In the genomic region with DNA sequence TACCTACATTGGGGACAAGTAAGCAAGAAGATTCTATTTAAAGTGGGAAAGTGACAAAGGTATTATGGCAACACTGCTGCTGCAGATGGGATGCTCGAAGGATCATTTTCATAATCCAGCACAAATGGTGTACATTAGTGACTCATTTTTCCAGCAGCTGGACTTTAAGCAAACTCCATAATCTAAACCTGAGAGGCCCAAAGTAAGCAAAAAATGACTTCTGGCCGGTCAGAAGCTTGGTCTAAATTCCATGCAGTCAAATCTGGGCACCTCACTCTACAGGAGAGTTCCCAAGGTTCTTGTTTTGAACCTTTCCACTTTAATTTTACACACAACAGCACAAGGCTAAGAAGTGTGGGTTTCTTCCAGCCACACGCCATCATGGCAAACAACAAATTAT, we compare ENCODE assay signal across 1 cellular context.
TF ChIP-seq lines count a peak whose summit lies in the region.

No MANE protein-coding gene starts in this region.

TF ChIP-seq in SK-N-SH treated with all-trans-retinoic acid at 6 μM for 48 hours, 23 proteins besides CTCF, POLR2A, EP300 and RAD21 (continued from another document):
- TF ChIP-seq, protein P1, sequence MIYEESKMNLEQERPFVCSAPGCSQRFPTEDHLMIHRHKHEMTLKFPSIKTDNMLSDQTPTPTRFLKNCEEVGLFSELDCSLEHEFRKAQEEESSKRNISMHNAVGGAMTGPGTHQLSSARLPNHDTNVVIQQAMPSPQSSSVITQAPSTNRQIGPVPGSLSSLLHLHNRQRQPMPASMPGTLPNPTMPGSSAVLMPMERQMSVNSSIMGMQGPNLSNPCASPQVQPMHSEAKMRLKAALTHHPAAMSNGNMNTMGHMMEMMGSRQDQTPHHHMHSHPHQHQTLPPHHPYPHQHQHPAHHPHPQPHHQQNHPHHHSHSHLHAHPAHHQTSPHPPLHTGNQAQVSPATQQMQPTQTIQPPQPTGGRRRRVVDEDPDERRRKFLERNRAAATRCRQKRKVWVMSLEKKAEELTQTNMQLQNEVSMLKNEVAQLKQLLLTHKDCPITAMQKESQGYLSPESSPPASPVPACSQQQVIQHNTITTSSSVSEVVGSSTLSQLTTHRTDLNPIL (CRISPR knock-in tag; IDR thresholded peaks at IDR 0.05; ENCODE audit: low read depth), result no peak
- TF ChIP-seq TOX (CRISPR knock-in tag; IDR thresholded peaks at IDR 0.05; ENCODE audit: borderline replicate concordance), result no peak
- TF ChIP-seq SNAI2 (CRISPR knock-in tag; IDR thresholded peaks at IDR 0.05), result no peak
- no peak for TF ChIP-seq PPARA (CRISPR knock-in tag; IDR thresholded peaks at IDR 0.05; ENCODE audit: borderline replicate concordance)
- no peak for TF ChIP-seq POU6F1 (CRISPR knock-in tag; IDR thresholded peaks at IDR 0.05; ENCODE audit: borderline replicate concordance, low read depth)
- no peak for TF ChIP-seq ISL1 (CRISPR knock-in tag; IDR thresholded peaks at IDR 0.05)
- no peak for TF ChIP-seq ZC3H10 (CRISPR knock-in tag; IDR thresholded peaks at IDR 0.05)
- TF ChIP-seq ZNF8 (CRISPR knock-in tag; IDR thresholded peaks at IDR 0.05), result no peak
- TF ChIP-seq OSR1 (CRISPR knock-in tag; IDR thresholded peaks at IDR 0.05), result no peak
- TF ChIP-seq, protein P2, sequence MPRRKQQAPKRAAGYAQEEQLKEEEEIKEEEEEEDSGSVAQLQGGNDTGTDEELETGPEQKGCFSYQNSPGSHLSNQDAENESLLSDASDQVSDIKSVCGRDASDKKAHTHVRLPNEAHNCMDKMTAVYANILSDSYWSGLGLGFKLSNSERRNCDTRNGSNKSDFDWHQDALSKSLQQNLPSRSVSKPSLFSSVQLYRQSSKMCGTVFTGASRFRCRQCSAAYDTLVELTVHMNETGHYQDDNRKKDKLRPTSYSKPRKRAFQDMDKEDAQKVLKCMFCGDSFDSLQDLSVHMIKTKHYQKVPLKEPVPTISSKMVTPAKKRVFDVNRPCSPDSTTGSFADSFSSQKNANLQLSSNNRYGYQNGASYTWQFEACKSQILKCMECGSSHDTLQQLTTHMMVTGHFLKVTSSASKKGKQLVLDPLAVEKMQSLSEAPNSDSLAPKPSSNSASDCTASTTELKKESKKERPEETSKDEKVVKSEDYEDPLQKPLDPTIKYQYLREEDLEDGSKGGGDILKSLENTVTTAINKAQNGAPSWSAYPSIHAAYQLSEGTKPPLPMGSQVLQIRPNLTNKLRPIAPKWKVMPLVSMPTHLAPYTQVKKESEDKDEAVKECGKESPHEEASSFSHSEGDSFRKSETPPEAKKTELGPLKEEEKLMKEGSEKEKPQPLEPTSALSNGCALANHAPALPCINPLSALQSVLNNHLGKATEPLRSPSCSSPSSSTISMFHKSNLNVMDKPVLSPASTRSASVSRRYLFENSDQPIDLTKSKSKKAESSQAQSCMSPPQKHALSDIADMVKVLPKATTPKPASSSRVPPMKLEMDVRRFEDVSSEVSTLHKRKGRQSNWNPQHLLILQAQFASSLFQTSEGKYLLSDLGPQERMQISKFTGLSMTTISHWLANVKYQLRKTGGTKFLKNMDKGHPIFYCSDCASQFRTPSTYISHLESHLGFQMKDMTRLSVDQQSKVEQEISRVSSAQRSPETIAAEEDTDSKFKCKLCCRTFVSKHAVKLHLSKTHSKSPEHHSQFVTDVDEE (CRISPR knock-in tag; IDR thresholded peaks at IDR 0.05), result no peak
- no peak for TF ChIP-seq ZFP3 (CRISPR knock-in tag; IDR thresholded peaks at IDR 0.05)
- no peak for TF ChIP-seq CSDC2 (CRISPR knock-in tag; IDR thresholded peaks at IDR 0.05)
- no peak for TF ChIP-seq ARNTL (CRISPR knock-in tag; IDR thresholded peaks at IDR 0.05; ENCODE audit: borderline replicate concordance, low read depth)
